ENCODE assay signal across 18 cellular contexts in the genomic region with DNA sequence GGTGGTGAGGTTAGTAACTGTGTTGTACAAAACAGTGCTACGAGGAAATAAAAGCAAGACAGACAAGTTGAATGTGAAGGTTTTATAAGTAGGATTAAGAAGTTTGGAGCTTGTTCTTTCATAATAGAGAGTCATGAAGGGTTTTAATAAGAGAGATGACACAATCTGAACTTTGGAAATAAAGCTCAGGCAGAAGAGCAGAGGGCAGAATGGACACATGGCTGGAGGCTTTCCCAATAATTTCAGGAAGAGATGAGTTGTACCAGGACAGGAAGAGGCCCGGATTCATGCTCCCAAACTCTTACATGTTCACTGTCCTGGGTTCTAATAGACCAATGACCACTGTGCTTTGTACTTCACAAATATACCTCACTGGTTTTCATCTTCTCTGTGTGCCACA.
"Had no signal": no experiment of that assay in that cellular context is flagged by ENCODE, and none has a peak within 500 bp of the region (broad histone marks: within the 10 kb centered on the region; RNA-seq: fewer than 3 reads in every experiment).

No MANE protein-coding gene starts in this region.

- H3K4me3 ChIP-seq: esophagus squamous epithelium, gastroesophageal sphincter, sigmoid colon, tibial nerve, upper lobe of right lung, vagina had no signal

- H3K4me3 Mint-ChIP-seq: dendritic cell treated with granulocyte-macrophage colony-stimulating factor and Interleukin-4, amounts not matched to agents 40 ng/mL and 50 ng/mL, for 4 days; effector memory CD8-positive, alpha-beta T cell; naive thymus-derived CD4-positive, alpha-beta T cell; nephron progenitor cell had no signal

- H3K27ac ChIP-seq: epithelial cell of prostate, esophagus squamous epithelium, gastroesophageal sphincter, sigmoid colon, tibial nerve, upper lobe of right lung, vagina had no signal

- H3K9me3 Mint-ChIP-seq: dendritic cell treated with granulocyte-macrophage colony-stimulating factor and Interleukin-4, amounts not matched to agents 40 ng/mL and 50 ng/mL, for 4 days; effector memory CD8-positive, alpha-beta T cell; naive thymus-derived CD4-positive, alpha-beta T cell; nephron progenitor cell had no signal

- H3K27me3 Mint-ChIP-seq: dendritic cell treated with granulocyte-macrophage colony-stimulating factor and Interleukin-4, amounts not matched to agents 40 ng/mL and 50 ng/mL, for 4 days; effector memory CD8-positive, alpha-beta T cell; naive thymus-derived CD4-positive, alpha-beta T cell had no signal

- H3K27me3 ChIP-seq: esophagus squamous epithelium, gastroesophageal sphincter, sigmoid colon, tibial nerve, upper lobe of right lung, vagina had no signal

- H3K36me3 ChIP-seq: sigmoid colon, tibial nerve, upper lobe of right lung had no signal

- H3K4me1 ChIP-seq: gastroesophageal sphincter, sigmoid colon, upper lobe of right lung had no signal

- DNase-seq: effector memory CD8-positive, alpha-beta T cell; esophagus squamous epithelium; kidney; left cardiac atrium; mammary epithelial cell; naive thymus-derived CD4-positive, alpha-beta T cell; nephron progenitor cell; sigmoid colon; small intestine; stimulated activated CD4-positive, alpha-beta T cell treated with anti-CD3 and anti-CD28 coated beads, Interleukin-12 subunit alpha, Interleukin-12 subunit beta, amount 100 ng/mL, for 4 hours; stimulated activated CD4-positive, alpha-beta T cell treated with anti-CD3 and anti-CD28 coated beads, Interleukin-2, amount 100 ng/mL, for 48 hours; stimulated activated naive CD8-positive, alpha-beta T cell treated with anti-CD3 and anti-CD28 coated beads, Interleukin-15, Interleukin-2, amounts not matched to agents 100 U/mL and 50 U/mL, for 24 hours; upper lobe of right lung had no signal

- ATAC-seq: effector memory CD8-positive, alpha-beta T cell; gastroesophageal sphincter; left cardiac atrium; naive thymus-derived CD4-positive, alpha-beta T cell; stimulated activated naive CD8-positive, alpha-beta T cell treated with anti-CD3 and anti-CD28 coated beads, Interleukin-15, Interleukin-2, amounts not matched to agents 100 U/mL and 50 U/mL, for 24 hours; upper lobe of right lung had no signal

- H3K9me3 ChIP-seq: esophagus squamous epithelium, gastroesophageal sphincter, sigmoid colon, tibial nerve, upper lobe of right lung, vagina had no signal

- H3K4me1 Mint-ChIP-seq: nephron progenitor cell had no signal

- H3K27ac Mint-ChIP-seq: dendritic cell treated with granulocyte-macrophage colony-stimulating factor and Interleukin-4, amounts not matched to agents 40 ng/mL and 50 ng/mL, for 4 days; effector memory CD8-positive, alpha-beta T cell; naive thymus-derived CD4-positive, alpha-beta T cell; nephron progenitor cell had no signal
